ENCODE assay signal across 8 cellular contexts in genomic region chr12:132686831-132687210, GRCh38. TPM values are rescaled to one million over a fixed set of nuclear protein-coding genes. Genes with fewer than 3 reads are reported as not detected.
DNase-seq lines count a peak whose midpoint lies in the region; ATAC-seq and TF ChIP-seq lines count a peak whose summit lies in the region.

No MANE protein-coding gene starts in this region.

- H3K4me2 ChIP-seq in mesendoderm (ENCODE audit: low read length), result no peak overlapping the region

- under 1% methylated on average over 55 of the region's 55 CpGs for WGBS in HUES64
- WGBS in mesendoderm (ENCODE audit: extremely low coverage, insufficient coverage, low lambda C conversion rate), result no CpG with 5 or more reads among the region's 55 CpGs

- peak overlapping the region; percentile 89 for H3K23ac ChIP-seq in mesendoderm (ENCODE audit: low read length)

- H3K36me3 ChIP-seq in Caco-2 (ENCODE audit: control insufficient read depth, insufficient read depth, low read length) (no peaks in the 10 kb centered on the region; the same call in 1 of the 2 replicates), HUES64 (ENCODE audit: insufficient read depth, low read length) (peaks cover 26% of the 10 kb centered on the region), mesendoderm (ENCODE audit: control insufficient read depth, insufficient read depth, low read length) (no peaks in the 10 kb centered on the region)

- peak overlapping the region; percentile 84 for H3K4me3 Mint-ChIP-seq in Caco-2 (ENCODE audit: unreplicated experiment)
- peak overlapping the region; percentile 81 to 83 (median 81) for H3K4me3 Mint-ChIP-seq in brain

- H3K79me2 ChIP-seq in mesendoderm (ENCODE audit: control insufficient read depth, insufficient read depth, low read length), result peaks cover 38% of the 10 kb centered on the region

- in situ Hi-C loops in ACHN (cut with HindIII; ENCODE audit: low pct_ligation_motif_present, low pct_unique_long_range_greater_than_20kb, low sequenced_read_pairs), result no loop called here

- H2AK5ac ChIP-seq in mesendoderm (ENCODE audit: low read length), result no peak overlapping the region

- H3K9me3 Mint-ChIP-seq in Caco-2 (ENCODE audit: unreplicated experiment) (no peaks in the 10 kb centered on the region), brain (peaks cover 0 to 8% (median 0%) of the 10 kb centered on the region in 5 experiments)

- ATAC-seq in GM21381 (IDR thresholded peaks at IDR 0.05; ENCODE audit: unreplicated experiment), result peak; percentile 14
- no peak for ATAC-seq in left colon

- H3K27me3 ChIP-seq in Caco-2 (replicated peaks; ENCODE audit: control insufficient read depth, insufficient read depth, low read length) (no peaks in the 10 kb centered on the region), HUES64 (ENCODE audit: insufficient read depth, low read length) (peaks cover 14% of the 10 kb centered on the region), mesendoderm (ENCODE audit: insufficient read depth, low read length, poor library complexity) (no peaks in the 10 kb centered on the region)

- no TSS peak for BruUV-seq in Caco-2 (replicated peaks; lab: Mats Ljungman, UMichigan)

- H3K27me3 Mint-ChIP-seq in Caco-2 (ENCODE audit: insufficient read depth, unreplicated experiment), result no peaks in the 10 kb centered on the region
- no peaks in the 10 kb centered on the region for H3K27me3 Mint-ChIP-seq in brain

- DNase-seq in Caco-2 (no peak), mesendoderm (peak; percentile 32), ACHN (no peak), left colon (no peak), NCI-H1092 (lab: John Stamatoyannopoulos, UW) (no peak)

- H2BK15ac ChIP-seq in mesendoderm (replicated peaks; ENCODE audit: low read depth), result no peak overlapping the region

- peak overlapping the region; percentile 57 for H4K8ac ChIP-seq in mesendoderm (ENCODE audit: low read depth, low read length)

- peak overlapping the region; percentile 99 for H3K9ac ChIP-seq in HUES64 (ENCODE audit: low read depth, low read length)
- H3K9ac ChIP-seq in mesendoderm (ENCODE audit: low read length), result peak overlapping the region; percentile 84

- peak overlapping the region; percentile 99 for H3K18ac ChIP-seq in mesendoderm (ENCODE audit: low read length)

- H3K4ac ChIP-seq in mesendoderm (ENCODE audit: low read depth, low read length), result peak overlapping the region; percentile 98

- H3K27ac Mint-ChIP-seq in Caco-2 (ENCODE audit: unreplicated experiment) (peak overlapping the region; percentile 76), brain (no peak overlapping the region)

- peaks cover 6% of the 10 kb centered on the region for H3K4me1 Mint-ChIP-seq in Caco-2 (ENCODE audit: low read depth, unreplicated experiment)
- peaks cover 20% of the 10 kb centered on the region for H3K4me1 Mint-ChIP-seq in brain

- no peak for TF ChIP-seq CTCF in Caco-2 (IDR thresholded peaks at IDR 0.05; ENCODE audit: insufficient read depth in 1 of 2, low read depth in 1 of 2, low read length in 1 of 2, severe bottlenecking in 1 of 2, unreplicated experiment in 1 of 2)
- no peak for TF ChIP-seq CTCF in brain (conservative IDR thresholded peaks at IDR 0.05)

- peak overlapping the region; percentile 71 for H3K4me3 ChIP-seq in Caco-2 (ENCODE audit: low read depth, low read length)
- peak overlapping the region; percentile 80 for H3K4me3 ChIP-seq in HUES64 (ENCODE audit: low read length)
- peak overlapping the region; percentile 60 for H3K4me3 ChIP-seq in mesendoderm (ENCODE audit: low read length)

- peak overlapping the region; percentile 35 for H2BK120ac ChIP-seq in mesendoderm (ENCODE audit: low read depth, low read length)

- H3K79me1 ChIP-seq in mesendoderm (ENCODE audit: low read length), result peaks cover 12% of the 10 kb centered on the region

- intact Hi-C loops in Caco-2 (cut with micrococcal nuclease; ENCODE audit: unreplicated experiment) (loop anchor here (2.0 kb wide), 1 partner anchor 24 kb away; the partner anchor contains the start of gene PGAM5), left colon (cut with DNase I, micrococcal nuclease) (no loop called here)

- H3K9me3 ChIP-seq in Caco-2 (no peaks in the 10 kb centered on the region), HUES64 (ENCODE audit: insufficient read depth, low read depth, low read length) (no peaks in the 10 kb centered on the region)

- H3K4me1 ChIP-seq in Caco-2 (peaks cover 6% of the 10 kb centered on the region), HUES64 (ENCODE audit: insufficient read depth, low read length) (peaks cover 4% of the 10 kb centered on the region; the same call in 1 of the 2 replicates), mesendoderm (ENCODE audit: control insufficient read depth, low read depth, low read length) (peaks cover 2% of the 10 kb centered on the region)

- no peak overlapping the region for H2BK5ac ChIP-seq in mesendoderm (ENCODE audit: low read length)

- CTCF ChIA-PET in Caco-2 (lab: Charles Lee), result no interaction called here

- H3K27ac ChIP-seq in HUES64 (ENCODE audit: low read depth, low read length), result peak overlapping the region; percentile 90
- H3K27ac ChIP-seq in mesendoderm (ENCODE audit: low read depth, low read length), result peak overlapping the region; percentile 93

- POLR2A ChIA-PET in Caco-2 (lab: Charles Lee), result no interaction called here

- no peak overlapping the region for H4K5ac ChIP-seq in mesendoderm (ENCODE audit: low read length)

- H3K36me3 Mint-ChIP-seq in Caco-2 (ENCODE audit: insufficient read depth, unreplicated experiment) (peaks cover 40% of the 10 kb centered on the region), brain (peaks cover 21% of the 10 kb centered on the region)

- peak overlapping the region; percentile 92 for H3K56ac ChIP-seq in mesendoderm (ENCODE audit: low read length)

RNA-seq across cellular contexts. Expression of gene POLE, which starts 0.3 kb away (rescaled TPM):
- total RNA-seq in Caco-2 (2022) (167 and 170 TPM in 2 replicates), left colon (10 to 100 TPM; 38.3 to 57.6 TPM)
- polyA plus RNA-seq in HUES64 (2013, experiment 1 of 2), result 72.0 TPM
- 61.9 TPM for polyA plus RNA-seq in HUES64 (2013, experiment 2 of 2)
- polyA plus RNA-seq in brain (ENCODE audit: insufficient read depth, low read depth, low replicate concordance), result 21.6 TPM
- polyA plus RNA-seq in mesendoderm (2013, experiment 1 of 2), result 45.2 TPM
- polyA plus RNA-seq in mesendoderm (2013, experiment 2 of 2), result 42.8 TPM

RNA-seq across cellular contexts. Expression of gene PXMP2, which starts 0.6 kb away (rescaled TPM):
- total RNA-seq in Caco-2 (2022), result 29.8 and 39.9 TPM in 2 replicates
- polyA plus RNA-seq in HUES64 (2013, experiment 1 of 2), result 17.2 TPM
- polyA plus RNA-seq in HUES64 (2013, experiment 2 of 2), result 17.8 TPM
- 66.0 TPM for polyA plus RNA-seq in brain (ENCODE audit: insufficient read depth, low read depth, low replicate concordance)
- 23.4 TPM for polyA plus RNA-seq in mesendoderm (2013, experiment 1 of 2)
- polyA plus RNA-seq in mesendoderm (2013, experiment 2 of 2), result 20.8 TPM
- 100 to 1,000 TPM in 1 of 2 donors, 10 to 100 TPM in 1; 93.1 to 112 TPM for total RNA-seq in left colon

RNA-seq across cellular contexts. Expression of gene PGAM5, which starts 23.8 kb away (rescaled TPM):
- total RNA-seq in Caco-2 (2022) (78.1 and 87.8 TPM in 2 replicates), left colon (10 to 100 TPM; 29.7 to 40.0 TPM)
- polyA plus RNA-seq in HUES64 (2013, experiment 1 of 2), result 53.0 TPM
- 43.5 TPM for polyA plus RNA-seq in HUES64 (2013, experiment 2 of 2)
- 25.1 TPM for polyA plus RNA-seq in brain (ENCODE audit: insufficient read depth, low read depth, low replicate concordance)
- 46.3 TPM for polyA plus RNA-seq in mesendoderm (2013, experiment 1 of 2)
- polyA plus RNA-seq in mesendoderm (2013, experiment 2 of 2), result 48.6 TPM
